In genomic region chr19:34120846-34121639, GRCh38 we compare ENCODE assay signal across 9 cellular contexts. TPM values are rescaled to one million over a fixed set of nuclear protein-coding genes. Genes with fewer than 3 reads are reported as not detected.
DNase-seq lines count a peak whose midpoint lies in the region; ATAC-seq and TF ChIP-seq lines count a peak whose summit lies in the region.
"Had no signal": no experiment of that assay in that cellular context is flagged by ENCODE, and none has a peak within 500 bp of the region (broad histone marks: within the 10 kb centered on the region; RNA-seq: fewer than 3 reads in every experiment).

No MANE protein-coding gene starts in this region.

- CTCF ChIA-PET in HCT116 (lab: Charles Lee) = interaction anchor here (1.0 to 1.8 kb wide), 7 partner anchors 9 to 592 kb away, joined by 3 to 10 read pairs (median 4); no protein-coding TSS in a partner anchor

- H3K9me2 ChIP-seq in HCT116 (ENCODE audit: insufficient read depth) = no peaks in the 10 kb centered on the region

- no peak overlapping the region for H3K9ac ChIP-seq in HCT116 (ENCODE audit: low read length)

- no peaks in the 10 kb centered on the region for H4K20me1 ChIP-seq in HCT116 (ENCODE audit: insufficient read depth)

- TF ChIP-seq CTCF in BE2C (IDR thresholded peaks at IDR 0.05; ENCODE audit: low read depth, low read length) (peak; percentile 86), HCT116 (IDR thresholded peaks at IDR 0.05 in 2 of 3, conservative IDR thresholded peaks at IDR 0.05 in 1 of 3; ENCODE audit: borderline replicate concordance in 1 of 3, insufficient read depth in 1 of 3, low read depth in 2 of 3, low read length in 2 of 3) (peak; percentile 71 to 83 (median 77)), astrocyte of the cerebellum (IDR thresholded peaks at IDR 0.05; ENCODE audit: low read depth, low read length, missing control alignments) (peak; percentile 86)

- in situ Hi-C loops in astrocyte of the cerebellum (cut with HindIII; ENCODE audit: low sequenced_read_pairs) = no loop called here

- intact Hi-C loops in HCT116 (cut with micrococcal nuclease) = loop anchor here (1.0 kb wide), 1 partner anchor 24 kb away; no protein-coding TSS in a partner anchor

- no peaks in the 10 kb centered on the region for H3K9me3 ChIP-seq in BE2C
- no peaks in the 10 kb centered on the region for H3K9me3 ChIP-seq in HCT116 (ENCODE audit: control insufficient read depth in 1 of 2, insufficient read depth in 1 of 2, low read depth in 1 of 2, low read length in 2 of 2)
- H3K9me3 ChIP-seq: neutrophil had no signal

- no peak overlapping the region for H3K27ac ChIP-seq in HCT116 (ENCODE audit: low read depth, low read length)
- H3K27ac ChIP-seq: neutrophil had no signal

- peak; percentile 78 for ATAC-seq in HCT116
- peak; percentile 80 for ATAC-seq in left lobe of liver
- ATAC-seq in stimulated activated naive CD8-positive, alpha-beta T cell treated with anti-CD3 and anti-CD28 coated beads, Interleukin-15, amount 100 ng/mL, for 72 hours = peak; percentile 61
- ATAC-seq in GM21390 (IDR thresholded peaks at IDR 0.05; ENCODE audit: unreplicated experiment) = no peak
- no peak for ATAC-seq in HG03565 (IDR thresholded peaks at IDR 0.05; ENCODE audit: unreplicated experiment)

- RAD21 ChIA-PET in HCT116 (lab: Charles Lee; ENCODE audit: low non-redundant PET in 1 of 2, low total read pairs in 2 of 2, uncharacterized antibody in 2 of 2, unreplicated experiment in 2 of 2) = no interaction called here

- POLR2A ChIA-PET in HCT116 (lab: Charles Lee) = no interaction called here

- H3K27ac Mint-ChIP-seq in stimulated activated naive CD8-positive, alpha-beta T cell treated with anti-CD3 and anti-CD28 coated beads, Interleukin-15, amount 100 ng/mL, for 72 hours = no peak overlapping the region

- no peak overlapping the region for H3K4me3 ChIP-seq in BE2C (ENCODE audit: low read depth, low read length)
- no peak overlapping the region for H3K4me3 ChIP-seq in HCT116 (replicated peaks in 1 of 2; ENCODE audit: low read depth in 1 of 2, low read length in 2 of 2)
- H3K4me3 ChIP-seq in astrocyte of the cerebellum (ENCODE audit: low read depth, low read length) = no peak overlapping the region

- DNase-seq in BE2C = peak; percentile 40
- DNase-seq in HCT116 (ENCODE audit: low read depth, low spot score) = peak; percentile 43
- DNase-seq in T follicular helper cell (ENCODE audit: low read depth) = peak; percentile 26
- peak; percentile 29 for DNase-seq in astrocyte of the cerebellum (ENCODE audit: low read depth)
- no peak for DNase-seq in left lobe of liver (ENCODE audit: low spot score)
- DNase-seq in stimulated activated naive CD8-positive, alpha-beta T cell treated with anti-CD3 and anti-CD28 coated beads, Interleukin-15, amount 100 ng/mL, for 72 hours = peak; percentile 43 to 54

- no peaks in the 10 kb centered on the region for H3K79me2 ChIP-seq in HCT116 (ENCODE audit: insufficient read depth, low read length)

- TF ChIP-seq POLR2A in HCT116 (IDR thresholded peaks at IDR 0.05; ENCODE audit: borderline replicate concordance, extremely low read depth, insufficient read depth, insufficient read length) = no peak

- no TSS peak for BruUV-seq in HCT116 (replicated peaks; lab: Mats Ljungman, UMichigan)

- H3K27me3 ChIP-seq in BE2C (0 out of 2 replicates have a peak, but pooled peaks cover 5% of the 10 kb centered on the region), HCT116 (ENCODE audit: insufficient read depth, low read length) (no peaks in the 10 kb centered on the region)

- H3K4me3 Mint-ChIP-seq in stimulated activated naive CD8-positive, alpha-beta T cell treated with anti-CD3 and anti-CD28 coated beads, Interleukin-15, amount 100 ng/mL, for 72 hours = no peak overlapping the region

- H3K4me1 Mint-ChIP-seq in stimulated activated naive CD8-positive, alpha-beta T cell treated with anti-CD3 and anti-CD28 coated beads, Interleukin-15, amount 100 ng/mL, for 72 hours = peaks cover 21% of the 10 kb centered on the region

- H2AFZ ChIP-seq in HCT116 (ENCODE audit: low read depth, low read length, poor library complexity, severe bottlenecking) = peak overlapping the region; percentile 20

- H3K4me1 ChIP-seq in BE2C = no peaks in the 10 kb centered on the region
- no peaks in the 10 kb centered on the region for H3K4me1 ChIP-seq in HCT116 (ENCODE audit: control insufficient read depth in 1 of 2, insufficient read depth in 2 of 2, low read length in 2 of 2)

- peak; percentile 61 for TF ChIP-seq RAD21 in HCT116 (IDR thresholded peaks at IDR 0.05; ENCODE audit: low read depth)

- no peaks in the 10 kb centered on the region for H3K36me3 ChIP-seq in BE2C
- no peaks in the 10 kb centered on the region for H3K36me3 ChIP-seq in HCT116 (ENCODE audit: control insufficient read depth in 1 of 2, insufficient read depth in 2 of 2, low read length in 2 of 2)
- H3K36me3 ChIP-seq: neutrophil had no signal

- H3K27me3 Mint-ChIP-seq in stimulated activated naive CD8-positive, alpha-beta T cell treated with anti-CD3 and anti-CD28 coated beads, Interleukin-15, amount 100 ng/mL, for 72 hours = no peaks in the 10 kb centered on the region

- no peak overlapping the region for H3K4me2 ChIP-seq in HCT116 (ENCODE audit: low read length)

- H3K9me3 Mint-ChIP-seq in stimulated activated naive CD8-positive, alpha-beta T cell treated with anti-CD3 and anti-CD28 coated beads, Interleukin-15, amount 100 ng/mL, for 72 hours = no peaks in the 10 kb centered on the region

TF ChIP-seq in HCT116, 20 proteins besides CTCF, POLR2A, EP300 and RAD21:
- TF ChIP-seq CEBPB (IDR thresholded peaks at IDR 0.05; ENCODE audit: low read depth) (no peak), SRF (IDR thresholded peaks at IDR 0.05; ENCODE audit: low read depth) (no peak)

RNA-seq across cellular contexts. Expression of gene LSM14A, which starts 51.3 kb away (rescaled TPM):
- polyA plus RNA-seq in BE2C (2012; ENCODE audit: insufficient read depth, insufficient read length, low read depth) = 207 TPM
- total RNA-seq in HCT116 (2021; ENCODE audit: unreplicated experiment) (120 TPM), left lobe of liver (34.1 TPM)
- 147 and 153 TPM in 2 replicates for polyA plus RNA-seq in HCT116 (2012)

Comparison
In these comparisons a context has a peak if more than half of its experiments do, and no peak if none do; other contexts are left out.
1. ATAC-seq: peak in HCT116 (single experiment), left lobe of liver (single experiment) and stimulated activated naive CD8-positive, alpha-beta T cell treated with anti-CD3 and anti-CD28 coated beads, Interleukin-15, amount 100 ng/mL, for 72 hours (single experiment); none in GM21390 (single experiment) and HG03565 (single experiment).
2. Peak in every context shown above with its lines, with median percentiles within 50 percentile points of each other: CTCF ChIP-seq.